Comparison of ENCODE assay signal across 8 cellular contexts in the genomic region with DNA sequence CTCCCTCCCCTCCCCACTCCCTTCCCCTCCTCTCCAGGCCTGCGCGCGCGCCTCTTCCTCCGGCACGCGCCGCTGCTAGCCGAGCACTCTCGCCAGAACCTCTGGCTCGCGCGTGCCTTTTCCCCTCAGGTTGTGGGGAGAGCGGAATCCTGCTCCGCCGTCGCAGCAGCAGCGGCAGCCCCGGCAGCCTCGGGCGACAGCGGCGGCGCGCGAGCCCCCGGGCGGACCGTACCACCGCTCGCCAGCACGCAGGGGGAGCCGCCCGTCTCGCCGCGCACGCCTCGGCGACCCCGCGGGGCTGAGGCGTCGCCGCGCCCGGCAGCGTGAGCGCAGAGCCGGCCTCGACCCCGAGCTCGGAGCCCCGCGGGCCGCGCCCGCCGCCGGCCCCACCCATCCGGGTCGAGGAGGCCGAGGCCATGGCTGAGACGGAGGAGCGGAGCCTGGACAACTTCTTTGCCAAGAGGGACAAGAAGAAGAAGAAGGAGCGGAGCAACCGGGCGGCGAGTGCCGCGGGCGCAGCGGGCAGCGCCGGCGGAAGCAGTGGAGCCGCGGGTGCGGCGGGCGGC. TPM values are rescaled to one million over a fixed set of nuclear protein-coding genes. Genes with fewer than 3 reads are reported as not detected.
DNase-seq lines count a peak whose midpoint lies in the region; ATAC-seq, FAIRE-seq and TF ChIP-seq lines count a peak whose summit lies in the region.

A gene with protein sequence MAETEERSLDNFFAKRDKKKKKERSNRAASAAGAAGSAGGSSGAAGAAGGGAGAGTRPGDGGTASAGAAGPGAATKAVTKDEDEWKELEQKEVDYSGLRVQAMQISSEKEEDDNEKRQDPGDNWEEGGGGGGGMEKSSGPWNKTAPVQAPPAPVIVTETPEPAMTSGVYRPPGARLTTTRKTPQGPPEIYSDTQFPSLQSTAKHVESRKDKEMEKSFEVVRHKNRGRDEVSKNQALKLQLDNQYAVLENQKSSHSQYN (plus strand): TSS at position 58 of the 566 bp plus-strand sequence. CDS start 359 bp downstream, at position 417.

- peak; percentile 36 for ATAC-seq in HG02970 (IDR thresholded peaks at IDR 0.05; ENCODE audit: low FRiP score, unreplicated experiment)
- peak; percentile 58 for ATAC-seq in T-helper 17 cell
- ATAC-seq in pancreas, result peak; percentile 6 to 56 (median 32)

- no peak for DNase-seq in T-helper 1 cell
- DNase-seq in T-helper 17 cell, result no peak
- no peak for DNase-seq in frontal cortex (ENCODE audit: low spot score in 2 of 2)
- DNase-seq in pancreas, result peak in 1 of 6 donors; percentile 55
- no peak for DNase-seq in NCI-H128 (lab: John Stamatoyannopoulos, UW; ENCODE audit: unreplicated experiment)
- no peak for DNase-seq in NCI-H69 (lab: John Stamatoyannopoulos, UW)

- intact Hi-C loops in T-helper 1 cell treated with Interleukin-12 subunit alpha and Interleukin-12 subunit beta and Interleukin-4 antibody, amounts not matched to agents 30 ng/mL and 1 ng/mL, for 36 hours (cut with micrococcal nuclease), result loop anchor here (1.0 to 5.0 kb wide), 13 partner anchors 67 to 1156 kb away; a partner anchor contains a TSS
- intact Hi-C loops in pancreas (cut with DNase I), result loop anchor here in 1 of 3 donors (10.0 kb wide), 1 partner anchor 79 kb away; no protein-coding TSS in a partner anchor

- TF ChIP-seq CTCF in pancreas (IDR thresholded peaks at IDR 0.05), result no peak

- WGBS in pancreas, 2 donors, result 0% methylated on average over 59 to 81 of the region's 81 CpGs

- peak within 1 kb of the TSS; percentile 98 for H3K27ac Mint-ChIP-seq in T-helper 17 cell

- peaks cover 48% of the 10 kb centered on the region for H3K4me1 Mint-ChIP-seq in T-helper 17 cell

- H3K36me3 Mint-ChIP-seq in T-helper 17 cell (ENCODE audit: low read depth), result peaks cover 6% of the 10 kb centered on the region

- H3K27me3 ChIP-seq in pancreas, result no peaks in the 10 kb centered on the region

- H3K4me3 ChIP-seq in pancreas, result peak within 1 kb of the TSS; percentile 58 to 84 (median 75)

- peak within 1 kb of the TSS; percentile 93 to 98 (median 96) for H3K27ac ChIP-seq in pancreas

- peaks cover 21 to 46% (median 30%) of the 10 kb centered on the region in 3 donors for H3K4me1 ChIP-seq in pancreas

- H3K4me3 Mint-ChIP-seq in T-helper 17 cell, result peak within 1 kb of the TSS; percentile 92

- no peaks in the 10 kb centered on the region for H3K27me3 Mint-ChIP-seq in T-helper 17 cell

- H3K36me3 ChIP-seq in pancreas, result peaks cover 0 to 17% (median 0%) of the 10 kb centered on the region in 3 donors

- H3K9me3 ChIP-seq in T-helper 17 cell (ENCODE audit: control insufficient read depth, low read length, poor library complexity, severe bottlenecking), result no peaks in the 10 kb centered on the region
- H3K9me3 ChIP-seq in pancreas, result no peaks in the 10 kb centered on the region

- FAIRE-seq in frontal cortex (lab: Jason Lieb, UNC) (no peak), pancreas (lab: Jason Lieb, UNC) (no peak)

RNA-seq across cellular contexts. Expression of the gene that starts here (rescaled TPM):
- total RNA-seq in T-helper 1 cell treated with Interleukin-12 subunit alpha and Interleukin-12 subunit beta and Interleukin-4 antibody, amounts not matched to agents 30 ng/mL and 1 ng/mL, for 36 hours, result 214 and 221 TPM in 2 replicates
- total RNA-seq in T-helper 17 cell (100 to 1,000 TPM; 196 to 239 TPM), frontal cortex (117 TPM), pancreas (10 to 100 TPM; 52.0 to 92.9 (median 85.5) TPM)
- 10 to 100 TPM; 27.6 to 38.4 TPM for polyA plus RNA-seq in pancreas
